ENCODE assay signal across 19 cellular contexts in the genomic region with DNA sequence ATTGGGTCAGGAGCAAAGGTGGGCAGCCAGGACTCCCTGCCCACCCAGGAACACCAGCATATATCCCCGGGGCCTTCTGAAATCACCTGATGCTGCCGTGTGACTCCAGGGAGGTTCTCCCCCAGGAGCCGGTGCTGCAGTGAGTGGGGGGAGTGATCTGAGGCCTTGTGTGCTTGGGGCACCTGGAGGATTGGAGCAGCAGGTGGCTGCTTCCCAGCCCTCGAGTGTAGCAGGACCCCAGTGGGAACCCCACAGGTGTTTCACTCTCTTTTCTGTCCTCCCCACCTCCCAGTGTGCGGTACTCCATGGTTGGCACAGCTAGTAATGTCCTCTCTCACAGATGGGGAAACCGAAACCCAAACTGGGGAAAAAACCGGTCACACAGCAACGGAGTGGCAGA. TPM values are rescaled to one million over a fixed set of nuclear protein-coding genes. Genes with fewer than 3 reads are reported as not detected.
DNase-seq lines count a peak whose midpoint lies in the region; ATAC-seq, FAIRE-seq and TF ChIP-seq lines count a peak whose summit lies in the region.
"Had no signal": no experiment of that assay in that cellular context is flagged by ENCODE, and none has a peak within 500 bp of the region (broad histone marks: within the 10 kb centered on the region; RNA-seq: fewer than 3 reads in every experiment).

No MANE protein-coding gene starts in this region.

- no peaks in the 10 kb centered on the region for H3K9me2 ChIP-seq in PC-9 (ENCODE audit: insufficient read depth)

- no peak overlapping the region for H3K14ac ChIP-seq in H1 (ENCODE audit: insufficient read length)

- H3K23ac ChIP-seq in H1 (ENCODE audit: insufficient read length): no peak overlapping the region

- H2BK5ac ChIP-seq in H1 (ENCODE audit: low read depth, low read length): peak overlapping the region; percentile 44; the same call in 1 of the 2 replicates

- no peaks in the 10 kb centered on the region for H3K9me3 Mint-ChIP-seq in nephron
- H3K9me3 Mint-ChIP-seq: activated B cell treated with CpG ODN at 0.5 μM for 24 hours; activated CD4-positive, alpha-beta memory T cell treated with anti-CD3 and anti-CD28 coated beads, Interleukin-2, amount 10 ng/mL, durations not matched to agents 7 days and 5 days had no signal

- POLR2A ChIA-PET in HepG2 (lab: Yijun Ruan, JAX): no interaction called here
- POLR2A ChIA-PET in H1 (lab: Charles Lee; ENCODE audit: partially characterized antibody): interaction anchor here (1.5 kb wide), 1 partner anchor 9 kb away, joined by 5 read pairs; no protein-coding TSS in a partner anchor
- POLR2A ChIA-PET in PC-9 (lab: Charles Lee; ENCODE audit: unreplicated experiment): no interaction called here

- no peak overlapping the region for H3K56ac ChIP-seq in H1 (replicated peaks; ENCODE audit: insufficient read length, low read depth, low read length)

- peak overlapping the region; percentile 59 for H3K4me2 ChIP-seq in HepG2 (ENCODE audit: low read depth, low read length)
- H3K4me2 ChIP-seq in H1 (ENCODE audit: insufficient read depth in 1 of 2, low read depth in 2 of 2, low read length in 2 of 2): no peak overlapping the region
- H3K4me2 ChIP-seq in PC-9: no peak overlapping the region

- H3K23me2 ChIP-seq in H1 (ENCODE audit: low read depth, low read length): no peaks in the 10 kb centered on the region

- FAIRE-seq in HepG2 (lab: Jason Lieb, UNC) (no peak), H1 (lab: Jason Lieb, UNC) (no peak)
- FAIRE-seq: RCC 7860 had no signal

- H4K20me1 ChIP-seq in HepG2 (ENCODE audit: insufficient read depth, low read length) (no peaks in the 10 kb centered on the region), H1 (replicated peaks in 1 of 2; ENCODE audit: control insufficient read depth in 1 of 2, insufficient read depth in 2 of 2, low read length in 2 of 2) (peaks cover 1 to 5% of the 10 kb centered on the region in 2 experiments), PC-9 (ENCODE audit: insufficient read depth) (peaks cover 22% of the 10 kb centered on the region)

- BruUV-seq in HepG2 (replicated peaks; lab: Mats Ljungman, UMichigan) (no TSS peak), PC-9 (replicated peaks; lab: Mats Ljungman, UMichigan) (no TSS peak)

- H3K9me3 ChIP-seq in HepG2 (ENCODE audit: low read length) (no peaks in the 10 kb centered on the region), right lobe of liver (no peaks in the 10 kb centered on the region), H1 (ENCODE audit: insufficient read depth in 2 of 2, low read depth in 1 of 2, low read length in 1 of 2) (no peaks in the 10 kb centered on the region), uterus (no peaks in the 10 kb centered on the region), PC-9 (ENCODE audit: insufficient read depth, low read depth) (no peaks in the 10 kb centered on the region)

- no peak overlapping the region for H2AFZ ChIP-seq in HepG2 (ENCODE audit: low read length)
- no peak overlapping the region for H2AFZ ChIP-seq in H1 (ENCODE audit: low read length)
- H2AFZ ChIP-seq in PC-9: no peak overlapping the region

- H3K4me1 ChIP-seq in HepG2 (ENCODE audit: insufficient read depth, low read length): peaks cover 22% of the 10 kb centered on the region
- H3K4me1 ChIP-seq in right lobe of liver: no peaks in the 10 kb centered on the region
- peaks cover 0 to 26% (median 14%) of the 10 kb centered on the region in 4 experiments; a peak in 6 of 7 replicates for H3K4me1 ChIP-seq in H1 (replicated peaks in 1 of 4; ENCODE audit: control insufficient read depth in 3 of 4, insufficient read depth in 4 of 4, low read length in 3 of 4)
- peaks cover 0 to 30% of the 10 kb centered on the region in 2 donors for H3K4me1 ChIP-seq in uterus
- no peaks in the 10 kb centered on the region; the same call in 1 of the 2 replicates for H3K4me1 ChIP-seq in PC-9 (replicated peaks; ENCODE audit: insufficient read depth)

- H2BK12ac ChIP-seq in H1 (ENCODE audit: low read depth, low read length): 0 out of 2 replicates have a peak overlapping the region, but pooled peaks have one; percentile 5

- TF ChIP-seq CTCF in HepG2 (CRISPR knock-in tag; IDR thresholded peaks at IDR 0.05) (no peak), right lobe of liver (IDR thresholded peaks at IDR 0.05) (no peak), H1 (IDR thresholded peaks at IDR 0.05; ENCODE audit: control extremely low read depth in 1 of 3, insufficient read depth in 1 of 3, low read depth in 1 of 3, low read length in 3 of 3) (no peak), nephron (IDR thresholded peaks at IDR 0.05; ENCODE audit: unreplicated experiment in 3 of 3) (no peak), uterus (IDR thresholded peaks at IDR 0.05) (no peak), PC-9 (conservative IDR thresholded peaks at IDR 0.05) (no peak)

- peaks cover 55% of the 10 kb centered on the region for H3K4me1 Mint-ChIP-seq in nephron
- H3K4me1 Mint-ChIP-seq: activated B cell treated with CpG ODN at 0.5 μM for 24 hours; activated CD4-positive, alpha-beta memory T cell treated with anti-CD3 and anti-CD28 coated beads, Interleukin-2, amount 10 ng/mL, durations not matched to agents 7 days and 5 days had no signal

- H3K27me3 Mint-ChIP-seq in nephron (ENCODE audit: low read depth): peaks cover 7% of the 10 kb centered on the region
- H3K27me3 Mint-ChIP-seq: activated CD4-positive, alpha-beta memory T cell treated with anti-CD3 and anti-CD28 coated beads, Interleukin-2, amount 10 ng/mL, durations not matched to agents 7 days and 5 days had no signal

- in situ Hi-C loops in HepG2 (cut with HindIII; ENCODE audit: extremely low pct_ligation_motif_present, low pct_unique_long_range_greater_than_20kb): no loop called here

- H2BK20ac ChIP-seq in H1 (ENCODE audit: low read length): no peak overlapping the region

- peak overlapping the region in 1 of 3 experiments; percentile 7; a peak in 1 of 6 replicates for H3K4me3 ChIP-seq in HepG2 (replicated peaks in 1 of 3; ENCODE audit: insufficient read depth in 1 of 3, low read depth in 2 of 3, low read length in 3 of 3)
- H3K4me3 ChIP-seq in right lobe of liver: no peak overlapping the region
- H3K4me3 ChIP-seq in H1 (ENCODE audit: extremely low read depth in 1 of 4, insufficient read depth in 2 of 4, low read depth in 3 of 4, low read length in 4 of 4): no peak overlapping the region
- H3K4me3 ChIP-seq in uterus: no peak overlapping the region
- no peak overlapping the region for H3K4me3 ChIP-seq in PC-9
- H3K4me3 ChIP-seq: SK-N-MC had no signal

- no peak overlapping the region for H2AK5ac ChIP-seq in H1 (ENCODE audit: low read depth, low read length)

- H4K8ac ChIP-seq in H1 (ENCODE audit: extremely low read depth, insufficient read depth, low read length): no peak overlapping the region; the same call in 1 of the 2 replicates

- H3F3A ChIP-seq in PC-9 (ENCODE audit: insufficient read depth, low read depth): no peaks in the 10 kb centered on the region

- no peaks in the 10 kb centered on the region for H3K36me3 ChIP-seq in HepG2 (replicated peaks in 1 of 2; ENCODE audit: control insufficient read depth in 1 of 2, insufficient read depth in 2 of 2, low read length in 2 of 2)
- H3K36me3 ChIP-seq in right lobe of liver: no peaks in the 10 kb centered on the region
- no peaks in the 10 kb centered on the region for H3K36me3 ChIP-seq in H1 (ENCODE audit: control insufficient read depth in 2 of 4, insufficient read depth in 4 of 4, low read length in 3 of 4)
- H3K36me3 ChIP-seq in uterus: no peaks in the 10 kb centered on the region
- no peaks in the 10 kb centered on the region for H3K36me3 ChIP-seq in PC-9 (ENCODE audit: low read depth)

- peak; percentile 15; the same call in 2 of the 3 replicates for ATAC-seq in HepG2
- ATAC-seq in right lobe of liver: no peak
- no peak for ATAC-seq in GM21528 (IDR thresholded peaks at IDR 0.05; ENCODE audit: low FRiP score, unreplicated experiment)
- ATAC-seq: right cardiac atrium had no signal

- H3K27ac ChIP-seq in HepG2 (ENCODE audit: extremely low read length, insufficient read depth, low read length): no peak overlapping the region
- no peak overlapping the region for H3K27ac ChIP-seq in right lobe of liver
- no peak overlapping the region; the same call in 1 of the 2 replicates for H3K27ac ChIP-seq in H1 (ENCODE audit: low read depth, low read length)
- H3K27ac ChIP-seq in uterus: peak overlapping the region; percentile 71 to 80
- no peak overlapping the region for H3K27ac ChIP-seq in PC-9
- H3K27ac ChIP-seq: SK-N-MC had no signal

- TF ChIP-seq POLR2A in HepG2 (IDR thresholded peaks at IDR 0.05; ENCODE audit: insufficient read depth in 1 of 2, low read depth in 2 of 2, low read length in 2 of 2) (no peak), right lobe of liver (IDR thresholded peaks at IDR 0.05) (no peak), H1 (IDR thresholded peaks at IDR 0.05; ENCODE audit: control extremely low read depth in 1 of 2, low read depth in 2 of 2, low read length in 2 of 2) (no peak), uterus (IDR thresholded peaks at IDR 0.05) (no peak)

- DNase-seq in HepG2 (ENCODE audit: low spot score): no peak
- DNase-seq in right lobe of liver: no peak
- DNase-seq in H1 (ENCODE audit: low read depth in 1 of 2, low spot score in 2 of 2): no peak
- no peak for DNase-seq in uterus
- DNase-seq in PC-9: no peak
- DNase-seq in NCI-H226: no peak
- DNase-seq: activated B cell treated with CpG ODN at 0.5 μM for 24 hours; activated CD4-positive, alpha-beta memory T cell treated with anti-CD3 and anti-CD28 coated beads, Interleukin-2, amount 10 ng/mL, durations not matched to agents 7 days and 5 days; activated gamma-delta T cell treated with Interleukin-2 at 50 U/mL for 16 hours; central memory CD4-positive, alpha-beta T cell; left ventricle myocardium superior; NCI-H1694; NCI-H446 treated with DMSO at 0.1 percent for 48 hours; stimulated activated CD4-positive, alpha-beta T cell treated with anti-CD3 and anti-CD28 coated beads, Interleukin-15, amount 100 ng/mL, for 24 hours had no signal

- no peak overlapping the region for H3K9ac ChIP-seq in HepG2 (ENCODE audit: insufficient read depth, low read depth, low read length)
- H3K9ac ChIP-seq in H1 (replicated peaks in 1 of 4; ENCODE audit: extremely low read depth in 1 of 4, low read depth in 3 of 4, low read length in 3 of 4): no peak overlapping the region; a peak in 1 of 7 replicates

- H2BK120ac ChIP-seq in H1 (replicated peaks; ENCODE audit: low read depth, low read length): no peak overlapping the region

- H3K27ac Mint-ChIP-seq in nephron: peak overlapping the region; percentile 35 to 89 (median 44)
- H3K27ac Mint-ChIP-seq: activated B cell treated with CpG ODN at 0.5 μM for 24 hours; activated CD4-positive, alpha-beta memory T cell treated with anti-CD3 and anti-CD28 coated beads, Interleukin-2, amount 10 ng/mL, durations not matched to agents 7 days and 5 days had no signal

- H4K5ac ChIP-seq in H1 (ENCODE audit: insufficient read length, low read depth, low read length): peak overlapping the region; percentile 36

- peaks cover 30% of the 10 kb centered on the region for H3K79me1 ChIP-seq in H1 (ENCODE audit: low read depth, low read length)

- no peak for TF ChIP-seq RAD21 in HepG2 (CRISPR knock-in tag; IDR thresholded peaks at IDR 0.05)
- TF ChIP-seq RAD21 in H1 (IDR thresholded peaks at IDR 0.05 in 1 of 2, conservative IDR thresholded peaks at IDR 0.05 in 1 of 2; ENCODE audit: low read depth in 2 of 2, low read length in 2 of 2): no peak

- no peaks in the 10 kb centered on the region for H3K36me3 Mint-ChIP-seq in nephron (ENCODE audit: low read depth)

- H4K91ac ChIP-seq in H1 (replicated peaks; ENCODE audit: insufficient read length, low read length): peak overlapping the region; percentile 7

- H3K4me3 Mint-ChIP-seq in nephron: no peak overlapping the region
- H3K4me3 Mint-ChIP-seq: activated B cell treated with CpG ODN at 0.5 μM for 24 hours; activated CD4-positive, alpha-beta memory T cell treated with anti-CD3 and anti-CD28 coated beads, Interleukin-2, amount 10 ng/mL, durations not matched to agents 7 days and 5 days had no signal

- 0 out of 2 replicates have a peak overlapping the region, but pooled peaks have one; percentile 72 for H2BK15ac ChIP-seq in H1 (ENCODE audit: low read length)

- CTCF ChIA-PET in HepG2 (lab: Yijun Ruan, JAX; ENCODE audit: low intra/inter-chr PET ratio, low total read pairs): no interaction called here
- CTCF ChIA-PET in H1 (lab: Charles Lee; ENCODE audit: partially characterized antibody): interaction anchor here (0.6 to 2.2 kb wide), 5 partner anchors 11 to 30 kb away, joined by 3 to 7 read pairs (median 4); no protein-coding TSS in a partner anchor
- CTCF ChIA-PET in PC-9 (lab: Charles Lee): no interaction called here

- TF ChIP-seq EP300 in HepG2 (IDR thresholded peaks at IDR 0.05; ENCODE audit: low read depth in 2 of 2, low read length in 2 of 2): no peak
- no peak for TF ChIP-seq EP300 in HepG2 (CRISPR knock-in tag; IDR thresholded peaks at IDR 0.05; ENCODE audit: borderline replicate concordance)
- no peak for TF ChIP-seq EP300 in H1 (IDR thresholded peaks at IDR 0.05; ENCODE audit: borderline replicate concordance in 1 of 2, low read depth in 2 of 2, low read length in 2 of 2)

- intact Hi-C loops in HepG2 (cut with micrococcal nuclease; ENCODE audit: unreplicated experiment) (no loop called here), right lobe of liver (cut with DNase I) (no loop called here), uterus (cut with DNase I; ENCODE audit: low total_unique reads) (no loop called here), PC-9 (cut with micrococcal nuclease; ENCODE audit: unreplicated experiment) (no loop called here)

- peak overlapping the region; percentile 32; the same call in 1 of the 2 replicates for H3K18ac ChIP-seq in H1 (ENCODE audit: extremely low read depth, low read length)

- H3K27me3 ChIP-seq in HepG2 (ENCODE audit: control insufficient read depth in 1 of 2, insufficient read depth in 2 of 2, low read length in 2 of 2) (no peaks in the 10 kb centered on the region), right lobe of liver (no peaks in the 10 kb centered on the region), H1 (replicated peaks in 1 of 4; ENCODE audit: control insufficient read depth in 3 of 4, extremely low read depth in 1 of 4, insufficient read depth in 3 of 4, low read length in 3 of 4) (no peaks in the 10 kb centered on the region), uterus (no peaks in the 10 kb centered on the region), PC-9 (ENCODE audit: insufficient read depth, low read depth) (no peaks in the 10 kb centered on the region)

- peak overlapping the region; percentile 41 for H3K4ac ChIP-seq in H1 (replicated peaks; ENCODE audit: insufficient read length, low read depth, low read length)

- H3K79me2 ChIP-seq in HepG2 (ENCODE audit: insufficient read depth, low read length) (no peaks in the 10 kb centered on the region), H1 (ENCODE audit: control insufficient read depth in 1 of 2, insufficient read depth in 2 of 2, low read length in 2 of 2) (peaks cover 7 to 28% of the 10 kb centered on the region in 2 experiments; a peak in 3 of 4 replicates), PC-9 (ENCODE audit: low read depth) (peaks cover 16% of the 10 kb centered on the region; the same call in 1 of the 2 replicates)

- 67% methylated on average over 3 of the region's 8 CpGs for WGBS in HepG2 (ENCODE audit: low lambda C conversion rate)
- 60% methylated on average over 1 of the region's 8 CpGs for WGBS in right lobe of liver (ENCODE audit: insufficient coverage, low coverage, low lambda C conversion rate, missing lambda C conversion rate)
- WGBS in H1 (ENCODE audit: extremely low coverage in 1 of 2, insufficient coverage in 1 of 2, insufficient read length in 1 of 2, insufficient replicate concordance in 2 of 2, low coverage in 1 of 2, low lambda C conversion rate in 2 of 2, missing lambda C conversion rate in 1 of 2), 2 experiments: 94% methylated on average over 8 of the region's 8 CpGs; no CpG with 5 or more reads in 1 of the 2 experiments

RNA-seq across cellular contexts. Expression of gene NCS1, which starts 20.4 kb away (rescaled TPM):
- total RNA-seq in HepG2 (2016; rRNA removed; fragmentation: Illumina TruSeq; extraction: Trizol) (6.1 and 6.9 TPM in 2 replicates), right lobe of liver (1 to 10 TPM; 1.6 to 3.3 (median 2.8) TPM), uterus (10 to 100 TPM in 3 of 4 donors, 1 to 10 TPM in 1; 4.1 to 99.3 (median 39.0) TPM), PC-9 (2021) (53.0 and 59.2 TPM in 2 replicates)
- 6.7 and 7.8 TPM in 2 replicates for total RNA-seq in HepG2 (2016; cell fraction: cytosol; rRNA removed; fragmentation: Illumina TruSeq; extraction: Trizol; ENCODE audit: low read depth)
- total RNA-seq in HepG2 (2016; cell fraction: insoluble cytoplasmic fraction; rRNA removed; fragmentation: Illumina TruSeq; extraction: Trizol): 5.1 and 5.3 TPM in 2 replicates
- total RNA-seq in HepG2 (2016; cell fraction: membrane; rRNA removed; fragmentation: Illumina TruSeq; extraction: Trizol): 12.6 and 14.1 TPM in 2 replicates
- total RNA-seq in HepG2 (2016; cell fraction: nucleus; rRNA removed; fragmentation: Illumina TruSeq; extraction: Trizol): 2.1 and 3.4 TPM in 2 replicates
- polyA plus RNA-seq in HepG2 (2011; rRNA removed) (4.1 and 4.7 TPM in 2 replicates), H1 (2011; rRNA removed) (32.1 and 34.7 TPM in 2 replicates)
- 3.9 TPM in 2 replicates for polyA plus RNA-seq in HepG2 (2011; cell fraction: cytosol; rRNA removed)
- polyA plus RNA-seq in HepG2 (2011; cell fraction: nucleus; rRNA removed): 1.7 and 2.5 TPM in 2 replicates
- polyA plus RNA-seq in HepG2 (2012): 1.4 and 1.6 TPM in 2 replicates
- polyA plus RNA-seq in HepG2 (2016; cell fraction: cytosol; fragmentation: Illumina TruSeq; extraction: Trizol; ENCODE audit: low read depth): 17.2 and 18.8 TPM in 2 replicates
- 7.4 and 8.4 TPM in 2 replicates for polyA plus RNA-seq in HepG2 (2016; cell fraction: insoluble cytoplasmic fraction; fragmentation: Illumina TruSeq; extraction: Trizol; ENCODE audit: low read depth)
- 16.6 and 20.9 TPM in 2 replicates for polyA plus RNA-seq in HepG2 (2016; cell fraction: membrane; fragmentation: Illumina TruSeq; extraction: Trizol; ENCODE audit: low read depth)
- 6.6 and 7.1 TPM in 2 replicates for polyA plus RNA-seq in HepG2 (2016; cell fraction: nucleus; fragmentation: Illumina TruSeq; extraction: Trizol; ENCODE audit: insufficient read depth, low read depth)
- polyA minus RNA-seq in HepG2 (2011; rRNA and poly(A)+ RNA removed; ENCODE audit: low replicate concordance): 5.0 and 83.3 TPM in 2 replicates
- 2.5 and 3.3 TPM in 2 replicates for polyA minus RNA-seq in HepG2 (2011; cell fraction: cytosol; rRNA and poly(A)+ RNA removed)
- polyA minus RNA-seq in HepG2 (2011; cell fraction: nucleus; rRNA and poly(A)+ RNA removed): 0.99 and 1.0 TPM in 2 replicates
- total RNA-seq in H1 (2021; fragmentation: NEBNext Ultra II Directional; extraction: Animal tissue kit (Norgen Biotek cat#: 25700)): 42.4 and 47.6 TPM in 2 replicates
- polyA plus RNA-seq in H1 (2011; cell fraction: cytosol; rRNA removed): 26.7 TPM
- 26.4 TPM for polyA plus RNA-seq in H1 (2011; cell fraction: nucleus; rRNA removed)
- polyA plus RNA-seq in H1 (2012, experiment 1 of 2): 18.9 to 22.5 TPM (median 21.6 TPM) in 4 replicates
- 23.1 TPM for polyA plus RNA-seq in H1 (2012, experiment 2 of 2)
- polyA plus RNA-seq in H1 (2013, experiment 1 of 2): 20.3 TPM
- 20.5 TPM for polyA plus RNA-seq in H1 (2013, experiment 2 of 2)
- 22.8 and 24.3 TPM in 2 replicates for polyA minus RNA-seq in H1 (2011; rRNA and poly(A)+ RNA removed)
- 20.1 TPM for polyA minus RNA-seq in H1 (2011; cell fraction: cytosol; rRNA and poly(A)+ RNA removed)
- 9.9 TPM for polyA minus RNA-seq in H1 (2011; cell fraction: nucleus; rRNA and poly(A)+ RNA removed)

Comparison
In these comparisons a context has a peak if more than half of its experiments do, and no peak if none do; other contexts are left out.
1. H3K27ac ChIP-seq: peak in uterus (2 of 2); none in HepG2 (single experiment), right lobe of liver (0 of 3), H1 (single experiment) and PC-9 (single experiment).